29 cellular contexts compared by ENCODE assay signal in the genomic region with DNA sequence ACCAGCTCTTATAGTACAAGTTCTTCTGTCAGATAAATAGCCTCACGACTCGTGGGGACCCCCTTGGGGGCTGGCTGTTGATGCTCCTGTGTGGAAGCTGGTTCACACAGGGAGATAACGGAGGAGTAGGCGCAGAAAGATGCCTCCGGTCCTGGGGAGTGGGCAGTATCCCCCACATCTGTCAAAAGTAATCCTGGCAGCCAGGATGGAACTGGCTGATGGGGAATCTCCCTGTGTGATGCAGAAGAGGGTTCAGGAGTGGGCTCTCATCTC.
"Had no signal": no experiment of that assay in that cellular context is flagged by ENCODE, and none has a peak within 500 bp of the region (broad histone marks: within the 10 kb centered on the region; RNA-seq: fewer than 3 reads in every experiment).

No MANE protein-coding gene starts in this region.

- H3K4me1 ChIP-seq: adrenal gland, body of pancreas, esophagus squamous epithelium, gastroesophageal sphincter had no signal

- H3K9me3 ChIP-seq: adrenal gland, body of pancreas, esophagus squamous epithelium, gastroesophageal sphincter, heart right ventricle had no signal

- H3K4me1 Mint-ChIP-seq: activated CD4-positive, alpha-beta T cell treated with anti-CD3 and anti-CD28 coated beads for 36 hours; activated naive CD8-positive, alpha-beta T cell treated with anti-CD3 and anti-CD28 coated beads, Interleukin-2, amount 50 U/mL, for 24 hours; activated T-helper 17 cell treated with anti-CD3 and anti-CD28 coated beads, Interleukin-2, amount 50 U/mL, for 72 hours had no signal

- H3K27ac Mint-ChIP-seq: activated CD4-positive, alpha-beta T cell treated with anti-CD3 and anti-CD28 coated beads for 36 hours; activated CD8-positive, alpha-beta T cell treated with anti-CD3 and anti-CD28 coated beads for 36 hours; activated naive CD8-positive, alpha-beta T cell; activated naive CD8-positive, alpha-beta T cell treated with anti-CD3 and anti-CD28 coated beads, Interleukin-2, amount 50 U/mL, for 24 hours; activated T-helper 17 cell treated with anti-CD3 and anti-CD28 coated beads, Interleukin-2, amount 50 U/mL, for 72 hours; dendritic cell treated with granulocyte-macrophage colony-stimulating factor and Interleukin-4, amounts not matched to agents 40 ng/mL and 50 ng/mL, for 4 days had no signal

- ATAC-seq: activated CD4-positive, alpha-beta T cell treated with anti-CD3 and anti-CD28 coated beads for 36 hours; activated CD8-positive, alpha-beta T cell treated with anti-CD3 and anti-CD28 coated beads for 36 hours; activated naive CD8-positive, alpha-beta T cell treated with anti-CD3 and anti-CD28 coated beads, Interleukin-2, amount 50 U/mL, for 24 hours; activated T-cell treated with anti-CD3 and anti-CD28 coated beads, Interleukin-2, amount 50 U/mL, for 4 hours; activated T-helper 17 cell treated with anti-CD3 and anti-CD28 coated beads, Interleukin-2, amount 50 U/mL, for 72 hours; body of pancreas; gastroesophageal sphincter had no signal

- H3K36me3 ChIP-seq: adrenal gland, esophagus squamous epithelium, gastroesophageal sphincter, heart right ventricle had no signal

- H3K36me3 Mint-ChIP-seq: activated naive CD8-positive, alpha-beta T cell had no signal

- H3K9me3 Mint-ChIP-seq: activated CD8-positive, alpha-beta T cell treated with anti-CD3 and anti-CD28 coated beads for 36 hours; activated naive CD8-positive, alpha-beta T cell treated with anti-CD3 and anti-CD28 coated beads, Interleukin-2, amount 50 U/mL, for 24 hours; activated T-cell treated with anti-CD3 and anti-CD28 coated beads, Interleukin-2, amount 50 U/mL, for 4 hours; activated T-helper 17 cell treated with anti-CD3 and anti-CD28 coated beads, Interleukin-2, amount 50 U/mL, for 72 hours; dendritic cell treated with granulocyte-macrophage colony-stimulating factor and Interleukin-4, amounts not matched to agents 40 ng/mL and 50 ng/mL, for 4 days had no signal

- H3K4me3 Mint-ChIP-seq: activated CD4-positive, alpha-beta T cell treated with anti-CD3 and anti-CD28 coated beads for 36 hours; activated CD8-positive, alpha-beta T cell treated with anti-CD3 and anti-CD28 coated beads for 36 hours; activated naive CD8-positive, alpha-beta T cell; activated naive CD8-positive, alpha-beta T cell treated with anti-CD3 and anti-CD28 coated beads, Interleukin-2, amount 50 U/mL, for 24 hours; activated T-cell treated with anti-CD3 and anti-CD28 coated beads, Interleukin-2, amount 50 U/mL, for 4 hours; activated T-helper 17 cell treated with anti-CD3 and anti-CD28 coated beads, Interleukin-2, amount 50 U/mL, for 72 hours; dendritic cell treated with granulocyte-macrophage colony-stimulating factor and Interleukin-4, amounts not matched to agents 40 ng/mL and 50 ng/mL, for 4 days had no signal

- H3K4me3 ChIP-seq: adrenal gland, body of pancreas, coronary artery, dorsolateral prefrontal cortex, esophagus squamous epithelium, gastroesophageal sphincter, heart right ventricle had no signal

- H3K27me3 ChIP-seq: adrenal gland, body of pancreas had no signal

- DNase-seq: activated CD4-positive, alpha-beta T cell treated with anti-CD3 and anti-CD28 coated beads for 36 hours; activated CD4-positive, alpha-beta T cell treated with anti-CD3 and anti-CD28 coated beads, Interleukin-2, amount 50 U/mL, for 1 hour; activated CD4-positive, alpha-beta T cell treated with anti-CD3 and anti-CD28 coated beads, Interleukin-2, amount 50 U/mL, for 48 hours; activated CD4-positive, CD25-positive, alpha-beta regulatory T cell; activated CD4-positive, CD25-positive, alpha-beta regulatory T cell treated with anti-CD3 and anti-CD28 coated beads, Interleukin-2, amount 50 U/mL, for 72 hours; activated CD8-positive, alpha-beta memory T cell treated with anti-CD3 and anti-CD28 coated beads for 24 hours; activated CD8-positive, alpha-beta T cell treated with anti-CD3 and anti-CD28 coated beads for 36 hours; activated effector memory CD4-positive, alpha-beta T cell treated with Interleukin-2 at 50 U/mL for 16 hours; activated gamma-delta T cell treated with Interleukin-2 at 50 U/mL for 16 hours; activated naive CD4-positive, alpha-beta T cell treated with anti-CD3 and anti-CD28 coated beads, Interleukin-2, amount 50 U/mL, for 16 hours; activated naive CD4-positive, alpha-beta T cell treated with Interleukin-2 at 50 U/mL for 16 hours; activated naive CD8-positive, alpha-beta T cell treated with anti-CD3 and anti-CD28 coated beads, Interleukin-2, amount 50 U/mL, for 24 hours; activated T-cell treated with anti-CD3 and anti-CD28 coated beads, Interleukin-2, amount 50 U/mL, for 4 hours; amygdala; aorta; body of pancreas; central memory CD4-positive, alpha-beta T cell; dorsolateral prefrontal cortex; effector memory CD4-positive, alpha-beta T cell; erythroblast; esophagus squamous epithelium; heart right ventricle; T-helper 2 cell had no signal

- H3K27ac ChIP-seq: adrenal gland, body of pancreas, coronary artery, dorsolateral prefrontal cortex, esophagus squamous epithelium, gastroesophageal sphincter, heart right ventricle had no signal
